Comparison of ENCODE assay signal across 36 cellular contexts in genomic region chr11:45635907-45636306, GRCh38. TPM values are rescaled to one million over a fixed set of nuclear protein-coding genes. Genes with fewer than 3 reads are reported as not detected.
"Had no signal": no experiment of that assay in that cellular context is flagged by ENCODE, and none has a peak within 500 bp of the region (broad histone marks: within the 10 kb centered on the region; RNA-seq: fewer than 3 reads in every experiment).

No MANE protein-coding gene starts in this region.

- DNase-seq: Karpas-422, Kasumi-1, KBM-7, KG1, MG63, MM.1S, MV-4-11, NCI-H1048, NCI-H1092, NCI-H1092 treated with DMSO at 0.1 percent for 48 hours, NCI-H1105 treated with DMSO at 0.1 percent for 48 hours, NCI-H1417, NCI-H1417 treated with DMSO at 0.1 percent for 48 hours, NCI-H1436, NCI-H1436 treated with DMSO at 0.1 percent for 48 hours, NCI-H146, NCI-H1694, NCI-H1694 treated with DMSO at 0.1 percent for 48 hours, NCI-H187, NCI-H187 treated with DMSO at 0.1 percent for 48 hours, NCI-H1930, NCI-H2029, NCI-H2029 treated with DMSO at 0.1 percent for 48 hours, NCI-H2081, NCI-H2081 treated with DMSO at 0.1 percent for 48 hours, NCI-H2107, NCI-H2171, NCI-H2227 treated with DMSO at 0.1 percent for 48 hours, NCI-H226, NCI-H345, NCI-H446, NCI-H446 treated with DMSO at 0.1 percent for 48 hours, NCI-H510A had no signal

- H3K9ac ChIP-seq: KMS-11 had no signal

- H3K27me3 ChIP-seq: MG63 had no signal

- H3K27ac ChIP-seq: KMS-11 had no signal

- H3K36me3 ChIP-seq: MG63 had no signal

- H3K4me2 ChIP-seq: KMS-11 had no signal

- H3K4me3 ChIP-seq: MG63 had no signal

RNA-seq across cellular contexts. Expression of gene CHST1, which starts 29.5 kb away (rescaled TPM):
- total RNA-seq: MCF 10A, NCI-H460 had no signal
